8 cellular contexts compared by ENCODE assay signal in genomic region chr11:110431212-110432073, GRCh38. TPM values are rescaled to one million over a fixed set of nuclear protein-coding genes. Genes with fewer than 3 reads are reported as not detected.
DNase-seq lines count a peak whose midpoint lies in the region; ATAC-seq and TF ChIP-seq lines count a peak whose summit lies in the region.

No MANE protein-coding gene starts in this region.

- dilution Hi-C loops in IMR-90 (cut with HindIII; ENCODE audit: low sequenced_read_pairs, unreplicated experiment): no loop called here

- H3K4me1 ChIP-seq in IMR-90 (ENCODE audit: control insufficient read depth, insufficient read depth, low read length) (peaks cover 9% of the 10 kb centered on the region), adipocyte (ENCODE audit: control insufficient read depth, insufficient read depth, low read length) (peaks cover 45% of the 10 kb centered on the region), right lobe of liver (peaks cover 0 to 50% (median 23%) of the 10 kb centered on the region in 4 donors)

- no CpG with 5 or more reads among the region's 10 CpGs for WGBS in IMR-90 (ENCODE audit: extremely low coverage in 2 of 2, insufficient read length in 1 of 2), 2 experiments
- 11% methylated on average over 10 of the region's 10 CpGs for WGBS in right lobe of liver (ENCODE audit: insufficient coverage, low coverage, low lambda C conversion rate, missing lambda C conversion rate)

- no peak overlapping the region for H2BK20ac ChIP-seq in IMR-90 (ENCODE audit: low read depth, low read length)

- no peak overlapping the region for H2AK9ac ChIP-seq in IMR-90 (replicated peaks; ENCODE audit: low read depth, low read length, poor library complexity)

- no TSS peak for BruUV-seq in IMR-90 (replicated peaks; lab: Mats Ljungman, UMichigan)

- peak overlapping the region; percentile 98 for H3K9ac ChIP-seq in IMR-90 (ENCODE audit: low read depth, low read length)
- peak overlapping the region; percentile 97 for H3K9ac ChIP-seq in adipocyte (ENCODE audit: low read length)

- peak overlapping the region; percentile 12 for H2AFZ ChIP-seq in IMR-90 (replicated peaks; ENCODE audit: low read length, poor library complexity)

- DNase-seq in EH (ENCODE audit: low read depth) (peak; percentile 18), IMR-90 (peak; percentile 31), adipocyte (ENCODE audit: low read depth) (peak; percentile 18), right lobe of liver (no peak), type B pancreatic cell (ENCODE audit: extremely low spot score, unreplicated experiment) (no peak), NK-92 (lab: John Stamatoyannopoulos, UW; ENCODE audit: unreplicated experiment) (no peak)

- H3K27me3 ChIP-seq in IMR-90 (ENCODE audit: control insufficient read depth, insufficient read depth, low read length): no peaks in the 10 kb centered on the region
- H3K27me3 ChIP-seq in adipocyte (replicated peaks; ENCODE audit: control insufficient read depth, insufficient read depth, low read length): no peaks in the 10 kb centered on the region
- H3K27me3 ChIP-seq in right lobe of liver: no peaks in the 10 kb centered on the region

- no peaks in the 10 kb centered on the region for H3K36me3 Mint-ChIP-seq in type B pancreatic cell

- H3K27ac Mint-ChIP-seq in type B pancreatic cell: peak overlapping the region; percentile 98

- peak overlapping the region; percentile 2; the same call in 1 of the 2 replicates for H3K18ac ChIP-seq in IMR-90 (ENCODE audit: low read depth, low read length)

- 0 out of 2 replicates have a peak overlapping the region, but pooled peaks have one; percentile 83 for H3K4ac ChIP-seq in IMR-90 (ENCODE audit: low read depth, low read length)

- peak overlapping the region; percentile 79 for H3K14ac ChIP-seq in IMR-90 (replicated peaks; ENCODE audit: low read depth, low read length)

- in situ Hi-C loops in IMR-90 (cut with MboI; ENCODE audit: low sequenced_read_pairs): loop anchor here (5.0 kb wide), 1 partner anchor 229 kb away; no protein-coding TSS in a partner anchor

- H2AK5ac ChIP-seq in IMR-90 (ENCODE audit: low read depth, low read length): 0 out of 2 replicates have a peak overlapping the region, but pooled peaks have one; percentile 2

- ATAC-seq in IMR-90 (ENCODE audit: low read depth) (no peak), right lobe of liver (no peak), HG03135 (IDR thresholded peaks at IDR 0.05; ENCODE audit: unreplicated experiment) (no peak)
- ATAC-seq in activated CD4-positive, CD25-positive, alpha-beta regulatory T cell treated with anti-CD3 and anti-CD28 coated beads, Interleukin-2, amount 50 U/mL, for 24 hours: no peak

- intact Hi-C loops in IMR-90 (cut with micrococcal nuclease): loop anchor here (2.0 to 10.0 kb wide), 4 partner anchors 54 to 1013 kb away; partner anchors contain the start of gene ZC3H12C
- intact Hi-C loops in right lobe of liver (cut with DNase I): no loop called here

- peak overlapping the region; percentile 28; the same call in 1 of the 2 replicates for H3K27ac ChIP-seq in IMR-90 (ENCODE audit: insufficient read depth, low read length)
- peak overlapping the region; percentile 95 to 100 (median 97) for H3K27ac ChIP-seq in right lobe of liver

- CTCF ChIA-PET in IMR-90 (lab: Yijun Ruan, JAX): interaction anchor here (0.5 to 1.3 kb wide), 3 partner anchors 12 to 1935 kb away, joined by 3 to 4 read pairs (median 3); no protein-coding TSS in a partner anchor

- no peak for TF ChIP-seq RAD21 in IMR-90 (IDR thresholded peaks at IDR 0.05; ENCODE audit: low read length)

- peak overlapping the region; percentile 93 for H3K23ac ChIP-seq in IMR-90 (ENCODE audit: low read depth, low read length)

- peaks cover 31% of the 10 kb centered on the region for H4K20me1 ChIP-seq in IMR-90 (ENCODE audit: insufficient read depth, low read length)

- H2BK5ac ChIP-seq in IMR-90 (ENCODE audit: low read depth, low read length, poor library complexity, severe bottlenecking): peak overlapping the region; percentile 37

- peaks cover 16 to 49% of the 10 kb centered on the region in 2 experiments; a peak in 3 of 4 replicates for H3K79me1 ChIP-seq in IMR-90 (ENCODE audit: low read depth in 1 of 2, low read length in 2 of 2)

- peak overlapping the region; percentile 99 for H3K4me3 Mint-ChIP-seq in type B pancreatic cell

- H3K4me2 ChIP-seq in IMR-90 (ENCODE audit: low read depth, low read length): peak overlapping the region; percentile 94

- 0 out of 2 replicates have a peak overlapping the region, but pooled peaks have one; percentile 2 for H3K56ac ChIP-seq in IMR-90 (ENCODE audit: extremely low read depth, insufficient read depth, low read length)

- H2BK120ac ChIP-seq in IMR-90 (ENCODE audit: low read depth, low read length): no peak overlapping the region

- peak overlapping the region; percentile 51; the same call in 1 of the 2 replicates for H4K5ac ChIP-seq in IMR-90 (ENCODE audit: low read depth, low read length)

- H3K4me1 Mint-ChIP-seq in type B pancreatic cell (ENCODE audit: unreplicated experiment): peaks cover 56% of the 10 kb centered on the region

- no peaks in the 10 kb centered on the region for H3K27me3 Mint-ChIP-seq in type B pancreatic cell

- no peak overlapping the region for H4K91ac ChIP-seq in IMR-90 (ENCODE audit: insufficient read depth, low read depth, low read length)

- TF ChIP-seq POLR2A in IMR-90 (IDR thresholded peaks at IDR 0.05; ENCODE audit: low read depth, low read length) (no peak), right lobe of liver (IDR thresholded peaks at IDR 0.05) (no peak)

- POLR2A ChIA-PET in IMR-90 (lab: Charles Lee; ENCODE audit: unreplicated experiment): no interaction called here

- peak overlapping the region; percentile 86 for H3K4me3 ChIP-seq in IMR-90 (ENCODE audit: insufficient read depth, low read depth, low read length)
- H3K4me3 ChIP-seq in adipocyte (ENCODE audit: low read length): peak overlapping the region; percentile 99
- peak overlapping the region; percentile 74 to 89 (median 83) for H3K4me3 ChIP-seq in right lobe of liver

- H3K9me1 ChIP-seq in IMR-90 (ENCODE audit: insufficient read depth, low read length): peaks cover 4% of the 10 kb centered on the region; the same call in 1 of the 2 replicates

- no peak for TF ChIP-seq CTCF in IMR-90 (conservative IDR thresholded peaks at IDR 0.05; ENCODE audit: low read depth, low read length)
- no peak for TF ChIP-seq CTCF in right lobe of liver (IDR thresholded peaks at IDR 0.05)
- TF ChIP-seq CTCF in type B pancreatic cell (conservative IDR thresholded peaks at IDR 0.05): no peak

- H3K9me3 Mint-ChIP-seq in type B pancreatic cell: no peaks in the 10 kb centered on the region

- H4K8ac ChIP-seq in IMR-90 (ENCODE audit: low read depth in 2 of 2, low read length in 2 of 2): peak overlapping the region in 1 of 2 experiments; percentile 23; a peak in 2 of 4 replicates

- H3K9me3 ChIP-seq in IMR-90 (ENCODE audit: control insufficient read depth, insufficient read depth, low read length) (no peaks in the 10 kb centered on the region), adipocyte (ENCODE audit: control insufficient read depth, low read length) (no peaks in the 10 kb centered on the region), right lobe of liver (no peaks in the 10 kb centered on the region)

- no peak overlapping the region for H2BK15ac ChIP-seq in IMR-90 (ENCODE audit: low read depth, low read length)

- H3K36me3 ChIP-seq in IMR-90 (ENCODE audit: control insufficient read depth, insufficient read depth, low read length) (no peaks in the 10 kb centered on the region), adipocyte (ENCODE audit: control insufficient read depth, insufficient read depth, low read length, severe bottlenecking) (no peaks in the 10 kb centered on the region), right lobe of liver (no peaks in the 10 kb centered on the region)

TF ChIP-seq in IMR-90, 13 proteins besides CTCF, POLR2A, EP300 and RAD21:
- no peak for TF ChIP-seq CHD1 (IDR thresholded peaks at IDR 0.05; ENCODE audit: low read depth, low read length)
- TF ChIP-seq CEBPB (IDR thresholded peaks at IDR 0.05; ENCODE audit: low read depth, low read length): no peak
- no peak for TF ChIP-seq BHLHE40 (IDR thresholded peaks at IDR 0.05; ENCODE audit: low read depth, low read length)
- no peak for TF ChIP-seq MAZ (IDR thresholded peaks at IDR 0.05; ENCODE audit: borderline replicate concordance, low read depth, low read length)
- TF ChIP-seq RFX5 (IDR thresholded peaks at IDR 0.05; ENCODE audit: low read depth, low read length): no peak
- TF ChIP-seq, protein P1, sequence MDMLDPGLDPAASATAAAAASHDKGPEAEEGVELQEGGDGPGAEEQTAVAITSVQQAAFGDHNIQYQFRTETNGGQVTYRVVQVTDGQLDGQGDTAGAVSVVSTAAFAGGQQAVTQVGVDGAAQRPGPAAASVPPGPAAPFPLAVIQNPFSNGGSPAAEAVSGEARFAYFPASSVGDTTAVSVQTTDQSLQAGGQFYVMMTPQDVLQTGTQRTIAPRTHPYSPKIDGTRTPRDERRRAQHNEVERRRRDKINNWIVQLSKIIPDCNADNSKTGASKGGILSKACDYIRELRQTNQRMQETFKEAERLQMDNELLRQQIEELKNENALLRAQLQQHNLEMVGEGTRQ (IDR thresholded peaks at IDR 0.05; ENCODE audit: low read depth, low read length): no peak
- TF ChIP-seq, protein P2, sequence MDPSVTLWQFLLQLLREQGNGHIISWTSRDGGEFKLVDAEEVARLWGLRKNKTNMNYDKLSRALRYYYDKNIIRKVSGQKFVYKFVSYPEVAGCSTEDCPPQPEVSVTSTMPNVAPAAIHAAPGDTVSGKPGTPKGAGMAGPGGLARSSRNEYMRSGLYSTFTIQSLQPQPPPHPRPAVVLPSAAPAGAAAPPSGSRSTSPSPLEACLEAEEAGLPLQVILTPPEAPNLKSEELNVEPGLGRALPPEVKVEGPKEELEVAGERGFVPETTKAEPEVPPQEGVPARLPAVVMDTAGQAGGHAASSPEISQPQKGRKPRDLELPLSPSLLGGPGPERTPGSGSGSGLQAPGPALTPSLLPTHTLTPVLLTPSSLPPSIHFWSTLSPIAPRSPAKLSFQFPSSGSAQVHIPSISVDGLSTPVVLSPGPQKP (IDR thresholded peaks at IDR 0.05; ENCODE audit: borderline replicate concordance, low read depth, low read length): no peak
- no peak for TF ChIP-seq FOS (IDR thresholded peaks at IDR 0.05; ENCODE audit: low read depth, low read length)
- TF ChIP-seq NFE2L2 (IDR thresholded peaks at IDR 0.05; ENCODE audit: low read depth, low read length): no peak
- TF ChIP-seq SMC3 (IDR thresholded peaks at IDR 0.05; ENCODE audit: low read depth, low read length): no peak
- no peak for TF ChIP-seq MAFK (IDR thresholded peaks at IDR 0.05; ENCODE audit: low read depth, low read length)
- no peak for TF ChIP-seq MXI1 (IDR thresholded peaks at IDR 0.05; ENCODE audit: borderline replicate concordance, low read depth, low read length)
- TF ChIP-seq RCOR1 (IDR thresholded peaks at IDR 0.05; ENCODE audit: insufficient replicate concordance, low read length): no peak
TF ChIP-seq in IMR-90: peak in this region for 0.

RNA-seq across cellular contexts. Expression of gene FDX1, which starts 1.7 kb away (rescaled TPM):
- total RNA-seq in IMR-90 (2012; rRNA removed): 4.3 and 10.6 TPM in 2 replicates
- polyA plus RNA-seq in IMR-90 (2012; rRNA removed): 4.8 and 5.1 TPM in 2 replicates
- polyA plus RNA-seq in IMR-90 (2012; cell fraction: cytosol; rRNA removed): 2.9 and 5.3 TPM in 2 replicates
- polyA plus RNA-seq in IMR-90 (2012; cell fraction: nucleus; rRNA removed; ENCODE audit: low replicate concordance): 2.0 and 2.1 TPM in 2 replicates
- total RNA-seq in right lobe of liver: 10 to 100 TPM; 20.6 to 42.6 (median 25.1) TPM
- 14.6 and 24.9 TPM in 2 replicates for total RNA-seq in type B pancreatic cell (ENCODE audit: low replicate concordance)

Comparison
In these comparisons a context has a peak if more than half of its experiments do, and no peak if none do; other contexts are left out.
1. DNase-seq: peak in EH (single experiment), IMR-90 (single experiment) and adipocyte (single experiment); none in right lobe of liver (0 of 3), type B pancreatic cell (single experiment) and NK-92 (single experiment).
2. Peak in every context shown above with its lines, with median percentiles within 50 percentile points of each other: H3K4me3 ChIP-seq.